ENCODE assay signal across 1 cellular context in genomic region chr16:5252800-5253199, GRCh38.
TF ChIP-seq lines count a peak whose summit lies in the region.

No MANE protein-coding gene starts in this region.

TF ChIP-seq in GM23338, 12 proteins besides CTCF, POLR2A, EP300 and RAD21:
- TF ChIP-seq REST (IDR thresholded peaks at IDR 0.05; ENCODE audit: unreplicated experiment) (no peak), NANOG (IDR thresholded peaks at IDR 0.05; ENCODE audit: borderline replicate concordance) (no peak), ZNF462 (CRISPR knock-in tag; IDR thresholded peaks at IDR 0.05) (peak; percentile 38; the same call in 1 of the 2 replicates), EZH2phosphoT487 (IDR thresholded peaks at IDR 0.05; ENCODE audit: unreplicated experiment) (no peak), ETS1 (IDR thresholded peaks at IDR 0.05) (no peak), EZH2 (IDR thresholded peaks at IDR 0.05; ENCODE audit: low read depth, unreplicated experiment) (no peak)
